19 cellular contexts compared by ENCODE assay signal in genomic region chr1:65263286-65263685, GRCh38. TPM values are rescaled to one million over a fixed set of nuclear protein-coding genes. Genes with fewer than 3 reads are reported as not detected.
DNase-seq lines count a peak whose midpoint lies in the region; TF ChIP-seq lines count a peak whose summit lies in the region.
"Had no signal": no experiment of that assay in that cellular context is flagged by ENCODE, and none has a peak within 500 bp of the region (broad histone marks: within the 10 kb centered on the region; RNA-seq: fewer than 3 reads in every experiment).

No MANE protein-coding gene starts in this region.

- H3K27ac ChIP-seq in dorsolateral prefrontal cortex, result peak overlapping the region in 56 of 59 donors; percentile 11 to 100 (median 97)
- H3K27ac ChIP-seq in substantia nigra (ENCODE audit: low read depth, low read length, poor library complexity, severe bottlenecking), result peak overlapping the region; percentile 95
- H3K27ac ChIP-seq: 22Rv1, BLaER1, C4-2B had no signal

- intact Hi-C loops in activated CD4-positive, alpha-beta T cell treated with anti-CD3 and anti-CD28 coated beads, Interleukin-2, amount 10 ng/mL, durations not matched to agents 24 days and 14 days (cut with micrococcal nuclease), result no loop called here
- intact Hi-C loops in dorsolateral prefrontal cortex (cut with DNase I), result loop anchor here in 1 of 2 donors (5.0 kb wide), 1 partner anchor 44 kb away; the partner anchor contains the start of gene DNAJC6

- H3K27ac Mint-ChIP-seq in activated CD4-positive, alpha-beta T cell treated with anti-CD3 and anti-CD28 coated beads, Interleukin-2, amount 10 ng/mL, durations not matched to agents 24 days and 14 days, result no peak overlapping the region
- no peak overlapping the region for H3K27ac Mint-ChIP-seq in glutamatergic neuron (ENCODE audit: unreplicated experiment)
- H3K27ac Mint-ChIP-seq: B cell; CD4-positive, CD25-positive, alpha-beta regulatory T cell; CD8-positive, alpha-beta T cell; HFFc6 had no signal

- peaks cover 4% of the 10 kb centered on the region for H3K36me3 Mint-ChIP-seq in activated CD4-positive, alpha-beta T cell treated with anti-CD3 and anti-CD28 coated beads, Interleukin-2, amount 10 ng/mL, durations not matched to agents 24 days and 14 days (ENCODE audit: low read depth)
- no peaks in the 10 kb centered on the region for H3K36me3 Mint-ChIP-seq in glutamatergic neuron (ENCODE audit: unreplicated experiment)
- H3K36me3 Mint-ChIP-seq: CD4-positive, CD25-positive, alpha-beta regulatory T cell; CD8-positive, alpha-beta T cell had no signal

- DNase-seq in activated CD4-positive, alpha-beta T cell treated with anti-CD3 and anti-CD28 coated beads, Interleukin-2, amount 10 ng/mL, durations not matched to agents 24 days and 14 days, result peak; percentile 5
- no peak for DNase-seq in activated CD4-positive, alpha-beta T cell treated with anti-CD3 and anti-CD28 coated beads for 1 hour
- DNase-seq in dorsolateral prefrontal cortex (no peak), substantia nigra (lab: John Stamatoyannopoulos, UW) (no peak), UCSD-AML1 (lab: John Stamatoyannopoulos, UW; ENCODE audit: unreplicated experiment) (no peak), NCI-H1092 (lab: John Stamatoyannopoulos, UW) (no peak), glutamatergic neuron (no peak)
- DNase-seq: Caco-2; CD4-positive, CD25-positive, alpha-beta regulatory T cell; CD8-positive, alpha-beta T cell; DMS153; DND-41; GOT3; HFFc6 had no signal

- H3K9me3 Mint-ChIP-seq in activated CD4-positive, alpha-beta T cell treated with anti-CD3 and anti-CD28 coated beads, Interleukin-2, amount 10 ng/mL, durations not matched to agents 24 days and 14 days, result no peaks in the 10 kb centered on the region
- H3K9me3 Mint-ChIP-seq in glutamatergic neuron (ENCODE audit: unreplicated experiment), result peaks cover 2% of the 10 kb centered on the region
- H3K9me3 Mint-ChIP-seq: CD4-positive, CD25-positive, alpha-beta regulatory T cell; CD8-positive, alpha-beta T cell; HFFc6 had no signal

- H3K4me1 Mint-ChIP-seq in activated CD4-positive, alpha-beta T cell treated with anti-CD3 and anti-CD28 coated beads, Interleukin-2, amount 10 ng/mL, durations not matched to agents 24 days and 14 days, result peaks cover 36% of the 10 kb centered on the region
- peaks cover 9% of the 10 kb centered on the region for H3K4me1 Mint-ChIP-seq in glutamatergic neuron (ENCODE audit: low read depth, unreplicated experiment)

- no peak overlapping the region for H3K4me3 ChIP-seq in dorsolateral prefrontal cortex
- H3K4me3 ChIP-seq: BLaER1, HAP-1 had no signal

- H3K27me3 Mint-ChIP-seq in activated CD4-positive, alpha-beta T cell treated with anti-CD3 and anti-CD28 coated beads, Interleukin-2, amount 10 ng/mL, durations not matched to agents 24 days and 14 days, result peaks cover 38% of the 10 kb centered on the region
- peaks cover 2% of the 10 kb centered on the region for H3K27me3 Mint-ChIP-seq in glutamatergic neuron (ENCODE audit: unreplicated experiment)

- H3K27me3 ChIP-seq in dorsolateral prefrontal cortex, result no peaks in the 10 kb centered on the region

- no peak overlapping the region for H3K4me3 Mint-ChIP-seq in activated CD4-positive, alpha-beta T cell treated with anti-CD3 and anti-CD28 coated beads, Interleukin-2, amount 10 ng/mL, durations not matched to agents 24 days and 14 days
- no peak overlapping the region for H3K4me3 Mint-ChIP-seq in glutamatergic neuron (ENCODE audit: unreplicated experiment)
- H3K4me3 Mint-ChIP-seq: B cell; CD4-positive, CD25-positive, alpha-beta regulatory T cell; CD8-positive, alpha-beta T cell; HFFc6 had no signal

- TF ChIP-seq CTCF in dorsolateral prefrontal cortex (IDR thresholded peaks at IDR 0.05 in 54 of 56, conservative IDR thresholded peaks at IDR 0.05 in 2 of 56; ENCODE audit: low read depth in 1 of 56, partially characterized antibody in 56 of 56) (no peak), glutamatergic neuron (IDR thresholded peaks at IDR 0.05; ENCODE audit: partially characterized antibody, unreplicated experiment) (no peak)

RNA-seq across cellular contexts. Expression of gene DNAJC6, which starts 46.1 kb away (rescaled TPM):
- total RNA-seq in activated CD4-positive, alpha-beta T cell treated with anti-CD3 and anti-CD28 coated beads, Interleukin-2, amount 10 ng/mL, durations not matched to agents 24 days and 14 days, result 2.8 and 4.0 TPM in 2 replicates
- 100 to 1,000 TPM; 149 to 406 (median 315) TPM for total RNA-seq in dorsolateral prefrontal cortex
- 54.6 TPM for total RNA-seq in glutamatergic neuron (ENCODE audit: unreplicated experiment)

Comparison
In these comparisons a context has a peak if more than half of its experiments do, and no peak if none do; other contexts are left out.
1. RNA of gene DNAJC6, which starts 46.1 kb away (total RNA-seq): 149 to 406 TPM in dorsolateral prefrontal cortex and 54.6 TPM in glutamatergic neuron (single experiment); 2.8 to 4.0 TPM in activated CD4-positive, alpha-beta T cell treated with anti-CD3 and anti-CD28 coated beads, Interleukin-2, amount 10 ng/mL, durations not matched to agents 24 days and 14 days; every median in the first group is over 10 times any median in the second.